In genomic region chr4:78938474-78938867, GRCh38 we compare ENCODE assay signal across 8 cellular contexts. TPM values are rescaled to one million over a fixed set of nuclear protein-coding genes. Genes with fewer than 3 reads are reported as not detected.
A peak's percentile ranks its signal among the peaks of the same experiment; 100 is the strongest.
DNase-seq lines count a peak whose midpoint lies in the region; ATAC-seq and TF ChIP-seq lines count a peak whose summit lies in the region.

No MANE protein-coding gene starts in this region.

- DNase-seq in AG04449 (ENCODE audit: low read depth, low spot score) (no peak), HFFc6 (no peak), ascending aorta (ENCODE audit: low spot score in 2 of 2) (no peak), right lobe of liver (no peak), head of caudate nucleus (no peak), SW480 (ENCODE audit: low spot score) (no peak)
- DNase-seq in stimulated activated CD4-positive, alpha-beta T cell treated with anti-CD3 and anti-CD28 coated beads, Interleukin-15, amount 100 ng/mL, for 24 hours = no peak

- H3K36me3 Mint-ChIP-seq in HFFc6 (ENCODE audit: low read depth) = peaks cover 3% of the 10 kb centered on the region; the same call in 1 of the 2 replicates

- intact Hi-C loops in ascending aorta (cut with DNase I) = loop anchor here (5.0 to 10.0 kb wide), 2 partner anchors 294 to 1134 kb away; partner anchors contain the start of gene ANTXR2
- intact Hi-C loops in right lobe of liver (cut with DNase I) = no loop called here
- intact Hi-C loops in head of caudate nucleus (cut with DNase I) = no loop called here

- ATAC-seq in right lobe of liver = no peak

- peaks cover 0 to 10% of the 10 kb centered on the region in 2 donors for H3K4me1 ChIP-seq in ascending aorta
- H3K4me1 ChIP-seq in right lobe of liver = peaks cover 0 to 15% (median 2%) of the 10 kb centered on the region in 4 donors
- no peaks in the 10 kb centered on the region for H3K4me1 ChIP-seq in urinary bladder (ENCODE audit: insufficient read depth)

- H3K9me3 ChIP-seq in ascending aorta (no peaks in the 10 kb centered on the region), right lobe of liver (no peaks in the 10 kb centered on the region)

- H3K4me3 ChIP-seq in AG04449 (ENCODE audit: low read depth, low read length) (peak overlapping the region; percentile 93), ascending aorta (peak overlapping the region; percentile 82 to 91), right lobe of liver (peak overlapping the region; percentile 73 to 79 (median 77)), urinary bladder (ENCODE audit: low read depth, low read length) (peak overlapping the region; percentile 79)

- TF ChIP-seq CTCF in AG04449 (IDR thresholded peaks at IDR 0.05; ENCODE audit: insufficient read depth, low read length, missing control alignments) (no peak), HFFc6 (IDR thresholded peaks at IDR 0.05) (no peak), ascending aorta (IDR thresholded peaks at IDR 0.05) (no peak), right lobe of liver (IDR thresholded peaks at IDR 0.05) (no peak)

- no peaks in the 10 kb centered on the region for H3K9me3 Mint-ChIP-seq in HFFc6

- TF ChIP-seq POLR2A in right lobe of liver (IDR thresholded peaks at IDR 0.05) = no peak

- 11% methylated on average over 7 of the region's 7 CpGs for WGBS in right lobe of liver (ENCODE audit: insufficient coverage, low coverage, low lambda C conversion rate, missing lambda C conversion rate)
- WGBS in urinary bladder = 3% methylated on average over 7 of the region's 7 CpGs

- H3K27ac ChIP-seq in ascending aorta = no peak overlapping the region
- no peak overlapping the region for H3K27ac ChIP-seq in right lobe of liver
- H3K27ac ChIP-seq in urinary bladder (ENCODE audit: low read depth) = no peak overlapping the region

- POLR2A ChIA-PET in AG04449 (lab: Yijun Ruan, JAX) = interaction anchor here (0.6 to 0.7 kb wide), 2 partner anchors 1081 to 1300 kb away, joined by 3 read pairs; no protein-coding TSS in a partner anchor

- H3K27me3 ChIP-seq in ascending aorta (no peaks in the 10 kb centered on the region), right lobe of liver (no peaks in the 10 kb centered on the region)

- peak overlapping the region; percentile 94 for H3K27ac Mint-ChIP-seq in HFFc6

- peaks cover 9% of the 10 kb centered on the region for H3K27me3 Mint-ChIP-seq in HFFc6 (ENCODE audit: insufficient read depth)

- H3K36me3 ChIP-seq in ascending aorta (no peaks in the 10 kb centered on the region), right lobe of liver (no peaks in the 10 kb centered on the region), urinary bladder (ENCODE audit: insufficient read depth) (no peaks in the 10 kb centered on the region)

- CTCF ChIA-PET in AG04449 (lab: Yijun Ruan, JAX) = interaction anchor here (0.9 to 2.7 kb wide), 7 partner anchors 11 to 389 kb away, joined by 3 to 18 read pairs (median 5); no protein-coding TSS in a partner anchor

- peak overlapping the region; percentile 96 for H3K4me3 Mint-ChIP-seq in HFFc6

- peaks cover 29% of the 10 kb centered on the region for H3K4me1 Mint-ChIP-seq in HFFc6 (ENCODE audit: low read depth)

RNA-seq across cellular contexts. Expression of gene PAQR3, which starts 0.8 kb away (rescaled TPM):
- 10 to 100 TPM; 18.1 to 26.3 (median 22.1) TPM for total RNA-seq in HFFc6 (2021; fragmentation: NEBNext Ultra II Directional; extraction: Animal tissue kit (Norgen Biotek cat#: 25700))
- 6.7 TPM for total RNA-seq in ascending aorta
- total RNA-seq in right lobe of liver = 10 to 100 TPM in 1 of 6 experiments, 1 to 10 TPM in 5; 5.0 to 10.2 (median 7.2) TPM
- 22.7 TPM for total RNA-seq in urinary bladder
- 10.1 TPM for polyA plus RNA-seq in urinary bladder
